Comparison of ENCODE assay signal across 1 cellular context in genomic region chr9:108967916-108968315, GRCh38.
TF ChIP-seq lines count a peak whose summit lies in the region.

No MANE protein-coding gene starts in this region.

TF ChIP-seq in SK-N-SH, 30 proteins besides CTCF, POLR2A, EP300 and RAD21 (continued from another document):
- no peak for TF ChIP-seq REST (IDR thresholded peaks at IDR 0.05; ENCODE audit: low read depth, low read length)
- TF ChIP-seq FOSL2 (IDR thresholded peaks at IDR 0.05; ENCODE audit: borderline replicate concordance, low read depth), result no peak
